ENCODE assay signal across 7 cellular contexts in genomic region chr17:82097187-82097918, GRCh38. TPM values are rescaled to one million over a fixed set of nuclear protein-coding genes. Genes with fewer than 3 reads are reported as not detected.
DNase-seq lines count a peak whose midpoint lies in the region; ATAC-seq, FAIRE-seq and TF ChIP-seq lines count a peak whose summit lies in the region.

No MANE protein-coding gene starts in this region.

- 1 to 6% methylated on average over 8 to 71 of the region's 77 CpGs for WGBS in body of pancreas, 2 donors

- no peak overlapping the region for H2AFZ ChIP-seq in PC-3 (ENCODE audit: low read length)

- TF ChIP-seq CTCF in PC-3 (conservative IDR thresholded peaks at IDR 0.05; ENCODE audit: low read depth, low read length) (no peak), body of pancreas (IDR thresholded peaks at IDR 0.05) (no peak)

- CTCF ChIA-PET in PC-3 (lab: Charles Lee), result interaction anchor here (0.6 kb wide), 1 partner anchor 97 kb away, joined by 4 read pairs; no protein-coding TSS in a partner anchor

- intact Hi-C loops in PC-3 (cut with micrococcal nuclease) (loop anchor here (5.0 kb wide), 1 partner anchor 60 kb away; the partner anchor contains the start of gene DCXR), body of pancreas (cut with DNase I) (no loop called here)

- peak overlapping the region; percentile 99 for H3K9ac ChIP-seq in PC-3 (ENCODE audit: low read length)

- H3K4me1 Mint-ChIP-seq in immature natural killer cell, result peaks cover 0 to 9% of the 10 kb centered on the region in 2 donors

- H3K9me2 ChIP-seq in PC-3 (replicated peaks; ENCODE audit: low read length), result no peaks in the 10 kb centered on the region

- H3K27ac Mint-ChIP-seq in immature natural killer cell, result peak overlapping the region in 1 of 6 donors; percentile 32

- ATAC-seq in PC-3 (peak; percentile 9), body of pancreas (no peak)

- peak overlapping the region; percentile 97 for H3K4me2 ChIP-seq in PC-3 (ENCODE audit: low read length)

- BruUV-seq in PC-3 (replicated peaks; lab: Mats Ljungman, UMichigan), result no TSS peak

- peaks cover 47% of the 10 kb centered on the region for H3K79me2 ChIP-seq in PC-3 (ENCODE audit: low read length)

- peak; percentile 27; the same call in 1 of the 2 replicates for TF ChIP-seq POLR2A in H54 (IDR thresholded peaks at IDR 0.05; ENCODE audit: low read depth, low read length)
- TF ChIP-seq POLR2A in body of pancreas (IDR thresholded peaks at IDR 0.05), result peak; percentile 15 to 40 (median 15)

- H4K20me1 ChIP-seq in PC-3 (ENCODE audit: low read length), result peaks cover 29% of the 10 kb centered on the region

- peaks cover 0 to 8% (median 0%) of the 10 kb centered on the region in 3 donors for H3K27me3 Mint-ChIP-seq in immature natural killer cell (ENCODE audit: low read depth in 3 of 3)

- no peak for FAIRE-seq in H54 (lab: Jason Lieb, UNC)

- H3K36me3 Mint-ChIP-seq in immature natural killer cell, result no peaks in the 10 kb centered on the region

- H3K4me3 ChIP-seq in PC-3 (ENCODE audit: low read length), result peak overlapping the region; percentile 91
- H3K4me3 ChIP-seq in body of pancreas, result peak overlapping the region; percentile 56 to 58

- H3K27me3 ChIP-seq in PC-3 (ENCODE audit: low read length) (no peaks in the 10 kb centered on the region), body of pancreas (no peaks in the 10 kb centered on the region)

- H3K27ac ChIP-seq in PC-3 (ENCODE audit: low read length) (peak overlapping the region; percentile 54), body of pancreas (peak overlapping the region; percentile 89 to 97 (median 95))

- POLR2A ChIA-PET in PC-3 (lab: Charles Lee; ENCODE audit: unreplicated experiment), result interaction anchor here (1.8 kb wide), 1 partner anchor 60 kb away, joined by 4 read pairs; the partner anchor contains the start of gene DCXR

- H3K9me3 Mint-ChIP-seq in immature natural killer cell, result no peaks in the 10 kb centered on the region

- H3K4me3 Mint-ChIP-seq in immature natural killer cell, result peak overlapping the region in 3 of 5 donors; percentile 35 to 62 (median 46)

- H3F3A ChIP-seq in PC-3 (ENCODE audit: low read length, unreplicated experiment), result no peaks in the 10 kb centered on the region

- H3K4me1 ChIP-seq in PC-3 (ENCODE audit: insufficient read depth, low read length), result peaks cover 30% of the 10 kb centered on the region
- H3K4me1 ChIP-seq in body of pancreas, result peaks cover 47% of the 10 kb centered on the region

- DNase-seq in GM04504 (ENCODE audit: low read depth) (peak; percentile 28), H54 (ENCODE audit: insufficient read length, low spot score) (peak; percentile 71), PC-3 (peak; percentile 31), body of pancreas (peak; percentile 48 to 65 (median 58)), immature natural killer cell (peak; percentile 7 to 30 (median 14)), NCI-H1048 (lab: John Stamatoyannopoulos, UW) (no peak)
- DNase-seq in stimulated activated CD4-positive, alpha-beta T cell treated with anti-CD3 and anti-CD28 coated beads, Interleukin-15, amount 100 ng/mL, for 24 hours, result peak; percentile 56

- H3K36me3 ChIP-seq in PC-3 (ENCODE audit: low read depth, low read length), result peaks cover 30% of the 10 kb centered on the region
- H3K36me3 ChIP-seq in body of pancreas (replicated peaks in 1 of 2; ENCODE audit: insufficient read depth in 1 of 2, low read depth in 2 of 2), result peaks cover 0 to 13% of the 10 kb centered on the region in 2 donors

- H3K9me3 ChIP-seq in PC-3 (ENCODE audit: low read length) (no peaks in the 10 kb centered on the region), body of pancreas (no peaks in the 10 kb centered on the region)

RNA-seq across cellular contexts. Expression of gene FASN, which starts 0.7 kb away (rescaled TPM):
- 269 and 364 TPM in 2 replicates for total RNA-seq in PC-3 (2014; rRNA removed)
- 100 to 1,000 TPM in 1 of 2 donors, 10 to 100 TPM in 1; 16.3 to 388 TPM for total RNA-seq in body of pancreas
- polyA plus RNA-seq in immature natural killer cell, result 1 to 10 TPM in 1 of 3 donors, under 1 TPM in 2; 0.10 to 2.7 (median 0.23) TPM

RNA-seq across cellular contexts. Expression of gene DUS1L, which starts 31.7 kb away (rescaled TPM):
- 205 and 262 TPM in 2 replicates for total RNA-seq in PC-3 (2014; rRNA removed)
- total RNA-seq in body of pancreas, result 100 to 1,000 TPM in 1 of 2 donors, 10 to 100 TPM in 1; 76.0 to 128 TPM
- polyA plus RNA-seq in immature natural killer cell, result 10 to 100 TPM; 61.7 to 85.3 (median 82.5) TPM

RNA-seq across cellular contexts. Expression of gene GPS1, which starts 45.7 kb away (rescaled TPM):
- total RNA-seq in PC-3 (2014; rRNA removed) (240 and 287 TPM in 2 replicates), body of pancreas (10 to 100 TPM; 63.0 to 86.4 TPM)
- 100 to 1,000 TPM; 174 to 212 (median 183) TPM for polyA plus RNA-seq in immature natural killer cell

RNA-seq across cellular contexts. Expression of gene RFNG, which starts 45.7 kb away (rescaled TPM):
- total RNA-seq in PC-3 (2014; rRNA removed) (46.7 and 46.8 TPM in 2 replicates), body of pancreas (10 to 100 TPM; 37.9 to 43.1 TPM)
- polyA plus RNA-seq in immature natural killer cell, result 1 to 10 TPM; 2.2 to 3.7 (median 3.2) TPM

RNA-seq across cellular contexts. Expression of gene DCXR, which starts 59.9 kb away (rescaled TPM):
- total RNA-seq in PC-3 (2014; rRNA removed), result 135 and 142 TPM in 2 replicates
- total RNA-seq in body of pancreas, result 100 to 1,000 TPM in 1 of 2 donors, 10 to 100 TPM in 1; 82.2 to 205 TPM
- polyA plus RNA-seq in immature natural killer cell, result 100 to 1,000 TPM; 144 to 242 (median 165) TPM
